ENCODE assay signal across 1 cellular context in the genomic region with DNA sequence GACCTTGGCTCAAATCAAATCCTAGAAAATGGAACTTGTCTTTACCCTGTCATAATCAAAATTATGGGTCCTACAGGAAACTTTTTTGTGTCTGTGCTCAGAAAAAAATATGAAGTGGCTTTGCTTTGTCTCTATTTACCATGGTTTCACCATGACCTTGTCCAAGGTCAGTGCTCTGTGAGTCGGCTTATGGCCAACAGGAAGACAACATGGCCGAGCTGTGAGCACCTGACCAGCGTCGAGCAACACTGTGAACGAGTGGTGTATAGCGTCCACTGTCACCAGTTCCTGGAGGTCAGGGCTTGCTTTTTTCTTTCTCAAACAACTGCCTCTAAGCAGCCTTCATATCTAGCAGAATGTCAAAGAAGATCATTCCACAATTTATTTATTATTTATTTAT.
TF ChIP-seq lines count a peak whose summit lies in the region.

No MANE protein-coding gene starts in this region.

TF ChIP-seq in WTC11, 78 proteins besides CTCF, POLR2A, EP300 and RAD21 (continued from another document):
- TF ChIP-seq, protein P1, sequence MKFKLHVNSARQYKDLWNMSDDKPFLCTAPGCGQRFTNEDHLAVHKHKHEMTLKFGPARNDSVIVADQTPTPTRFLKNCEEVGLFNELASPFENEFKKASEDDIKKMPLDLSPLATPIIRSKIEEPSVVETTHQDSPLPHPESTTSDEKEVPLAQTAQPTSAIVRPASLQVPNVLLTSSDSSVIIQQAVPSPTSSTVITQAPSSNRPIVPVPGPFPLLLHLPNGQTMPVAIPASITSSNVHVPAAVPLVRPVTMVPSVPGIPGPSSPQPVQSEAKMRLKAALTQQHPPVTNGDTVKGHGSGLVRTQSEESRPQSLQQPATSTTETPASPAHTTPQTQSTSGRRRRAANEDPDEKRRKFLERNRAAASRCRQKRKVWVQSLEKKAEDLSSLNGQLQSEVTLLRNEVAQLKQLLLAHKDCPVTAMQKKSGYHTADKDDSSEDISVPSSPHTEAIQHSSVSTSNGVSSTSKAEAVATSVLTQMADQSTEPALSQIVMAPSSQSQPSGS (CRISPR knock-in tag; IDR thresholded peaks at IDR 0.05; ENCODE audit: borderline replicate concordance, low read depth): no peak
- TF ChIP-seq TEAD1 (CRISPR knock-in tag; IDR thresholded peaks at IDR 0.05) (no peak), ZNF396 (CRISPR knock-in tag; IDR thresholded peaks at IDR 0.05; ENCODE audit: borderline replicate concordance) (no peak), GRHL2 (CRISPR knock-in tag; IDR thresholded peaks at IDR 0.05; ENCODE audit: insufficient replicate concordance, severe bottlenecking) (no peak), NR1H2 (CRISPR knock-in tag; IDR thresholded peaks at IDR 0.05) (no peak), ZNF138 (CRISPR knock-in tag; conservative IDR thresholded peaks at IDR 0.05) (no peak)
